In genomic region chr16:70198230-70198629, GRCh38 we compare ENCODE assay signal across 6 cellular contexts. TPM values are rescaled to one million over a fixed set of nuclear protein-coding genes. Genes with fewer than 3 reads are reported as not detected.
"Had no signal": no experiment of that assay in that cellular context is flagged by ENCODE, and none has a peak within 500 bp of the region (broad histone marks: within the 10 kb centered on the region; RNA-seq: fewer than 3 reads in every experiment).

No MANE protein-coding gene starts in this region.

RNA-seq across cellular contexts. Expression of gene CLEC18C, which starts 24.6 kb away (rescaled TPM):
- total RNA-seq: OCI-LY7, Right ventricle myocardium inferior, Right ventricle myocardium superior, RPMI7951, SJSA1, SK-MEL-5 had no signal
